In genomic region chr20:59680852-59681251, GRCh38 we compare ENCODE assay signal across 6 cellular contexts.
"Had no signal": no experiment of that assay in that cellular context is flagged by ENCODE, and none has a peak within 500 bp of the region (broad histone marks: within the 10 kb centered on the region; RNA-seq: fewer than 3 reads in every experiment).

No MANE protein-coding gene starts in this region.

- H2AFZ ChIP-seq: GM23338 had no signal

- H3K27ac Mint-ChIP-seq: GM23338, H9 had no signal

- H3K4me2 ChIP-seq: GM23338 had no signal

- H3K4me3 ChIP-seq: GM23338 had no signal

- H3K4me3 Mint-ChIP-seq: GM23338, H9, IgD-negative memory B cell had no signal

- ATAC-seq: GM23338 had no signal

- FAIRE-seq: H1, H54 had no signal

- DNase-seq: H9, HCEC 1CT had no signal

- H3K36me3 Mint-ChIP-seq: IgD-negative memory B cell had no signal

- H3K9me3 Mint-ChIP-seq: GM23338 had no signal

- H3K4me1 Mint-ChIP-seq: H9, IgD-negative memory B cell had no signal
